2 cellular contexts compared by ENCODE assay signal in the genomic region with DNA sequence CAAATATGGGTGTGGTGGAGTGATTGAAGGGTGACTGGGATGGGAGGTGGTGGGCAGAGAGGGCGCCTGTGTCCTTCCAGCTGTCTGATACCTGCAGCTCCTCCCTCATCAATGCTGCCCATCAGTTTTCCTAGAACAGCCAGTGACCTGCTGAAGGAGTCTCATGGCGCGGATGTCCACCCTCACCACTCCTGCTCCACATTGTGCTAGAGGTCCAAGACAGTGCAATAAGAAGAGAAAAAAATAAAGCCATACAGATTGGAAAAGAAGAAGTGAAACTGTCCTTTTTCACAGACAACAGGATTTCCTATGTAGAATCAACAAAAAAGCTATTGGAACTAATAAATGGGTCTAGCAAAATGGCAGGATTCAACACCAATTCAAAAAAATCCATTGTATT.
A peak's percentile ranks its signal among the peaks of the same experiment; 100 is the strongest.
TF ChIP-seq lines count a peak whose summit lies in the region.

No MANE protein-coding gene starts in this region.

TF ChIP-seq in GM12891, 5 proteins besides CTCF, POLR2A, EP300 and RAD21:
- peak; percentile 95 for TF ChIP-seq SPI1 (IDR thresholded peaks at IDR 0.05; ENCODE audit: low read depth, low read length)
- no peak for TF ChIP-seq POLR2AphosphoS5 (IDR thresholded peaks at IDR 0.05; ENCODE audit: low read depth, low read length)
- no peak for TF ChIP-seq TAF1 (IDR thresholded peaks at IDR 0.05; ENCODE audit: low read depth, low read length)

TF ChIP-seq in H1, 55 proteins besides CTCF, POLR2A, EP300 and RAD21:
- no peak for TF ChIP-seq HDAC6 (IDR thresholded peaks at IDR 0.05; ENCODE audit: low read depth, low read length)
- no peak for TF ChIP-seq HDAC2 (IDR thresholded peaks at IDR 0.05; ENCODE audit: borderline replicate concordance in 1 of 2, low read depth in 2 of 2, low read length in 2 of 2)
- TF ChIP-seq JUND (IDR thresholded peaks at IDR 0.05; ENCODE audit: low read length), result no peak
- TF ChIP-seq FOSL1 (IDR thresholded peaks at IDR 0.05; ENCODE audit: insufficient read depth, low read depth, low read length), result no peak
- TF ChIP-seq KDM5A (IDR thresholded peaks at IDR 0.05; ENCODE audit: low read length), result no peak
- TF ChIP-seq, protein P1, sequence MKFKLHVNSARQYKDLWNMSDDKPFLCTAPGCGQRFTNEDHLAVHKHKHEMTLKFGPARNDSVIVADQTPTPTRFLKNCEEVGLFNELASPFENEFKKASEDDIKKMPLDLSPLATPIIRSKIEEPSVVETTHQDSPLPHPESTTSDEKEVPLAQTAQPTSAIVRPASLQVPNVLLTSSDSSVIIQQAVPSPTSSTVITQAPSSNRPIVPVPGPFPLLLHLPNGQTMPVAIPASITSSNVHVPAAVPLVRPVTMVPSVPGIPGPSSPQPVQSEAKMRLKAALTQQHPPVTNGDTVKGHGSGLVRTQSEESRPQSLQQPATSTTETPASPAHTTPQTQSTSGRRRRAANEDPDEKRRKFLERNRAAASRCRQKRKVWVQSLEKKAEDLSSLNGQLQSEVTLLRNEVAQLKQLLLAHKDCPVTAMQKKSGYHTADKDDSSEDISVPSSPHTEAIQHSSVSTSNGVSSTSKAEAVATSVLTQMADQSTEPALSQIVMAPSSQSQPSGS (IDR thresholded peaks at IDR 0.05; ENCODE audit: low read length), result no peak
- TF ChIP-seq BRCA1 (IDR thresholded peaks at IDR 0.05; ENCODE audit: low read depth, low read length), result no peak
- TF ChIP-seq, protein P2, sequence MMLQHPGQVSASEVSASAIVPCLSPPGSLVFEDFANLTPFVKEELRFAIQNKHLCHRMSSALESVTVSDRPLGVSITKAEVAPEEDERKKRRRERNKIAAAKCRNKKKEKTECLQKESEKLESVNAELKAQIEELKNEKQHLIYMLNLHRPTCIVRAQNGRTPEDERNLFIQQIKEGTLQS (IDR thresholded peaks at IDR 0.05; ENCODE audit: insufficient read depth, low read depth, low read length), result no peak
- TF ChIP-seq, protein P3, sequence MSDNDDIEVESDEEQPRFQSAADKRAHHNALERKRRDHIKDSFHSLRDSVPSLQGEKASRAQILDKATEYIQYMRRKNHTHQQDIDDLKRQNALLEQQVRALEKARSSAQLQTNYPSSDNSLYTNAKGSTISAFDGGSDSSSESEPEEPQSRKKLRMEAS (IDR thresholded peaks at IDR 0.05), result no peak
- no peak for TF ChIP-seq BACH1 (IDR thresholded peaks at IDR 0.05; ENCODE audit: low read length)
- no peak for TF ChIP-seq TBP (IDR thresholded peaks at IDR 0.05; ENCODE audit: low read depth, low read length)
- no peak for TF ChIP-seq GABPA (IDR thresholded peaks at IDR 0.05; ENCODE audit: borderline replicate concordance, insufficient read depth, low read length)
- no peak for TF ChIP-seq SRF (IDR thresholded peaks at IDR 0.05; ENCODE audit: low read depth, low read length)
- no peak for TF ChIP-seq EZH2 (IDR thresholded peaks at IDR 0.05; ENCODE audit: low read depth, low read length, severe bottlenecking)
